8 cellular contexts compared by ENCODE assay signal in the genomic region with DNA sequence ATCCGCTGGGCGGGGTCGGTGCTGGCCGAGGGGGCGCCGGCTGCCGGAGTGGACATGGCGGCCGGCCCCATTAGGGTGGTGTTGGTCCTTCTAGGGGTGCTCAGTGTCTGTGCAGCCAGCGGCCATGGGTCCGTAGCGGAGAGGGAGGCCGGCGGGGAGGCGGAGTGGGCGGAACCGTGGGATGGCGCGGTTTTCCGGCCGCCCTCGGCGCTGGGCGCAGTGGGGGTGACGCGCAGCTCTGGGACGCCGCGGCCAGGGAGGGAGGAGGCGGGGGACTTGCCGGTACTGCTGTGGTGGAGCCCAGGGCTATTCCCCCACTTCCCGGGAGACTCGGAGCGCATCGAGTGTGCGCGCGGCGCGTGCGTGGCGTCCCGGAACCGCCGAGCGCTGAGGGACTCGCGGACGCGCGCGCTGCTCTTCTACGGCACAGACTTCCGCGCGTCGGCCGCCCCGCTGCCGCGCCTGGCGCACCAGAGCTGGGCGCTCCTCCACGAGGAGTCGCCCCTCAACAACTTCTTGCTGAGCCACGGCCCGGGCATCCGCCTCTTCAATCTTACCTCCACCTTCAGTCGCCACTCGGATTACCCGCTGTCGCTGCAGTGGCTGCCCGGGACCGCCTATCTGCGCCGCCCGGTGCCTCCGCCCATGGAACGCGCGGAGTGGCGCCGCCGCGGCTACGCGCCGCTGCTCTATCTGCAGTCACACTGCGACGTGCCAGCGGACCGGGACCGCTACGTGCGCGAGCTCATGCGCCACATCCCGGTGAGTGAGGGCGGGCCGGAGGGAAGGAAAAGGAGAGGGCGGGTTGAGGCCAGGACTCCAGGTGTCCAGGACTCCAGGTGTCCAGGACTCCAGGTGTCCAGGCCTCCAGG. TPM values are rescaled to one million over a fixed set of nuclear protein-coding genes. Genes with fewer than 3 reads are reported as not detected.
DNase-seq lines count a peak whose midpoint lies in the region; TF ChIP-seq lines count a peak whose summit lies in the region.

No MANE protein-coding gene starts in this region.

- no peaks in the 10 kb centered on the region for H3K9me3 ChIP-seq in WERI-Rb-1 (ENCODE audit: severe bottlenecking)
- no peaks in the 10 kb centered on the region for H3K9me3 ChIP-seq in breast epithelium

- intact Hi-C loops in breast epithelium (cut with DNase I; ENCODE audit: low total_unique reads) = no loop called here

- H3K4me3 ChIP-seq in HFF-Myc (replicated peaks; ENCODE audit: low read depth, low read length) (peak overlapping the region; percentile 65), WERI-Rb-1 (ENCODE audit: low read depth, low read length) (peak overlapping the region; percentile 88), breast epithelium (peak overlapping the region; percentile 90 to 99 (median 96))

- peak; percentile 10 for TF ChIP-seq CTCF in HFF-Myc (IDR thresholded peaks at IDR 0.05; ENCODE audit: low read depth, low read length, missing control alignments)
- peak; percentile 15; the same call in 1 of the 2 replicates for TF ChIP-seq CTCF in WERI-Rb-1 (IDR thresholded peaks at IDR 0.05; ENCODE audit: low read depth, low read length)
- peak in 1 of 3 donors; percentile 20 for TF ChIP-seq CTCF in breast epithelium (IDR thresholded peaks at IDR 0.05)

- peaks cover 31 to 55% (median 32%) of the 10 kb centered on the region in 3 donors for H3K36me3 Mint-ChIP-seq in immature natural killer cell

- H3K27me3 ChIP-seq in WERI-Rb-1 (ENCODE audit: insufficient read depth, low read depth, severe bottlenecking) (no peaks in the 10 kb centered on the region), breast epithelium (no peaks in the 10 kb centered on the region)

- H3K27ac Mint-ChIP-seq in immature natural killer cell = peak overlapping the region; percentile 83 to 97 (median 90)

- DNase-seq in NCI-H1417 (lab: John Stamatoyannopoulos, UW) (peak; percentile 64 to 83 (median 81)), NCI-H1417 treated with DMSO at 0.1 percent for 48 hours (lab: John Stamatoyannopoulos, UW) (no peak), HFF-Myc (ENCODE audit: extremely low read depth, low read depth) (no peak), NAMALWA (ENCODE audit: low spot score) (peak; percentile 52), WERI-Rb-1 (peak; percentile 89), breast epithelium (ENCODE audit: low spot score in 2 of 2) (peak; percentile 73 to 81), immature natural killer cell (peak; percentile 86 to 88 (median 88)), smooth muscle cell of the brain vasculature (ENCODE audit: low read depth, low spot score) (peak; percentile 40)

- peak overlapping the region; percentile 94 for H3K27ac ChIP-seq in WERI-Rb-1
- peak overlapping the region; percentile 95 to 100 for H3K27ac ChIP-seq in breast epithelium

- no peaks in the 10 kb centered on the region for H3K9me3 Mint-ChIP-seq in immature natural killer cell

- H3K36me3 ChIP-seq in WERI-Rb-1 (peaks cover 69% of the 10 kb centered on the region), breast epithelium (no peaks in the 10 kb centered on the region)

- H3K4me1 Mint-ChIP-seq in immature natural killer cell = peaks cover 42 to 49% of the 10 kb centered on the region in 2 donors

- H3K27me3 Mint-ChIP-seq in immature natural killer cell (ENCODE audit: low read depth in 3 of 3) = peaks cover 2 to 26% (median 18%) of the 10 kb centered on the region in 3 donors

- peak; percentile 68 for TF ChIP-seq POLR2A in breast epithelium (IDR thresholded peaks at IDR 0.05)

- H3K4me3 Mint-ChIP-seq in immature natural killer cell = peak overlapping the region; percentile 92 to 99 (median 97)

- peaks cover 4 to 26% of the 10 kb centered on the region in 2 donors for H3K4me1 ChIP-seq in breast epithelium

RNA-seq across cellular contexts. Expression of a gene that starts 9.3 kb away (rescaled TPM):
- total RNA-seq in breast epithelium = 10 to 100 TPM; 25.1 to 37.0 (median 29.9) TPM
- 10 to 100 TPM; 24.8 to 46.9 (median 42.7) TPM for polyA plus RNA-seq in immature natural killer cell

RNA-seq across cellular contexts. Expression of a gene that starts 12.9 kb away (rescaled TPM):
- total RNA-seq in breast epithelium = 10 to 100 TPM; 79.2 to 87.8 (median 84.2) TPM
- 10 to 100 TPM in 2 of 3 donors, 1 to 10 TPM in 1; 7.3 to 44.7 (median 14.8) TPM for polyA plus RNA-seq in immature natural killer cell

RNA-seq across cellular contexts. Expression of a gene that starts 28.3 kb away (rescaled TPM):
- total RNA-seq in breast epithelium = 10 to 100 TPM; 33.9 to 57.7 (median 50.1) TPM
- 10 to 100 TPM; 15.5 to 77.7 (median 21.3) TPM for polyA plus RNA-seq in immature natural killer cell

RNA-seq across cellular contexts. Expression of a gene that starts 38.9 kb away (rescaled TPM):
- 10 to 100 TPM; 30.7 to 37.7 (median 33.8) TPM for total RNA-seq in breast epithelium
- 10 to 100 TPM; 10.6 to 29.9 (median 10.7) TPM for polyA plus RNA-seq in immature natural killer cell

Comparison
In these comparisons a context has a peak if more than half of its experiments do, and no peak if none do; other contexts are left out.
1. DNase-seq: peak in NCI-H1417 (3 of 3), NAMALWA (single experiment), WERI-Rb-1 (single experiment), breast epithelium (2 of 2), immature natural killer cell (3 of 3) and smooth muscle cell of the brain vasculature (single experiment); none in NCI-H1417 treated with DMSO at 0.1 percent for 48 hours (single experiment) and HFF-Myc (single experiment).
2. Peak in every context shown above with its lines, with median percentiles within 50 percentile points of each other: H3K4me3 ChIP-seq.